ENCODE assay signal across 8 cellular contexts in genomic region chr10:104209575-104210198, GRCh38. TPM values are rescaled to one million over a fixed set of nuclear protein-coding genes. Genes with fewer than 3 reads are reported as not detected.
DNase-seq lines count a peak whose midpoint lies in the region; ATAC-seq, FAIRE-seq and TF ChIP-seq lines count a peak whose summit lies in the region.

No MANE protein-coding gene starts in this region.

- no peaks in the 10 kb centered on the region for H3K79me2 ChIP-seq in DOHH2 (ENCODE audit: control insufficient read depth, low read length)

- no peak overlapping the region for H3K4me3 ChIP-seq in DOHH2 (ENCODE audit: low read length)
- H3K4me3 ChIP-seq in breast epithelium, result no peak overlapping the region
- no peak overlapping the region for H3K4me3 ChIP-seq in kidney (ENCODE audit: low read length in 2 of 2)

- TF ChIP-seq POLR2A in breast epithelium (IDR thresholded peaks at IDR 0.05), result no peak

- no peaks in the 10 kb centered on the region for H3F3A ChIP-seq in DOHH2 (ENCODE audit: control insufficient read depth, insufficient read depth)

- no peaks in the 10 kb centered on the region for H3K4me1 ChIP-seq in DOHH2 (ENCODE audit: control insufficient read depth, low read length)
- no peaks in the 10 kb centered on the region for H3K4me1 ChIP-seq in breast epithelium
- H3K4me1 ChIP-seq in kidney (ENCODE audit: control insufficient read depth in 1 of 2, insufficient read depth in 1 of 2, low read depth in 1 of 2, low read length in 2 of 2), result no peaks in the 10 kb centered on the region

- H3K4me2 ChIP-seq in DOHH2 (ENCODE audit: low read length), result no peak overlapping the region

- no peak overlapping the region for H3K9ac ChIP-seq in kidney (ENCODE audit: low read length in 2 of 2)

- H4K20me1 ChIP-seq in DOHH2 (ENCODE audit: control insufficient read depth, insufficient read depth, low read depth, low read length), result no peaks in the 10 kb centered on the region

- intact Hi-C loops in breast epithelium (cut with DNase I; ENCODE audit: low total_unique reads) (no loop called here), kidney (cut with DNase I) (loop anchor here (10.0 kb wide), 1 partner anchor 325 kb away; no protein-coding TSS in a partner anchor)

- no peak overlapping the region for H3K27ac ChIP-seq in DOHH2 (ENCODE audit: low read depth, low read length)
- H3K27ac ChIP-seq in breast epithelium, result no peak overlapping the region
- no peak overlapping the region for H3K27ac ChIP-seq in kidney (ENCODE audit: low read depth in 2 of 2, low read length in 2 of 2)

- DNase-seq in HT1080 (ENCODE audit: low read depth) (peak; percentile 36), RKO (ENCODE audit: low spot score) (peak; percentile 65), breast epithelium (ENCODE audit: low spot score in 2 of 2) (no peak), kidney (no peak)
- peak; percentile 17 for DNase-seq in stimulated activated CD8-positive, alpha-beta memory T cell treated with anti-CD3 and anti-CD28 coated beads, Interleukin-15, amount 100 ng/mL, for 1 hour (ENCODE audit: low read depth)

- peak; percentile 8 for FAIRE-seq in kidney (lab: Jason Lieb, UNC)

- ATAC-seq in HG02678 (IDR thresholded peaks at IDR 0.05; ENCODE audit: unreplicated experiment) (no peak), HG02759 (IDR thresholded peaks at IDR 0.05; ENCODE audit: unreplicated experiment) (no peak)

- H3K9me3 ChIP-seq in DOHH2 (ENCODE audit: control insufficient read depth, insufficient read depth, low read length) (no peaks in the 10 kb centered on the region), breast epithelium (no peaks in the 10 kb centered on the region), kidney (ENCODE audit: control insufficient read depth in 1 of 2, low read length in 2 of 2) (no peaks in the 10 kb centered on the region)

- peaks cover 9% of the 10 kb centered on the region for H3K27me3 ChIP-seq in DOHH2 (ENCODE audit: control insufficient read depth, low read length)
- H3K27me3 ChIP-seq in breast epithelium, result no peaks in the 10 kb centered on the region

- peak; percentile 51 for TF ChIP-seq CTCF in DOHH2 (IDR thresholded peaks at IDR 0.05; ENCODE audit: low read depth, low read length, poor library complexity, severe bottlenecking)
- TF ChIP-seq CTCF in breast epithelium (IDR thresholded peaks at IDR 0.05), result peak in 2 of 3 donors; percentile 43 to 54
- peak; percentile 34 for TF ChIP-seq CTCF in kidney (IDR thresholded peaks at IDR 0.05; ENCODE audit: borderline replicate concordance, extremely low read depth, insufficient read depth)

- H3K9me2 ChIP-seq in DOHH2 (replicated peaks; ENCODE audit: control insufficient read depth, low read length), result no peaks in the 10 kb centered on the region

- H3K36me3 ChIP-seq in DOHH2 (ENCODE audit: control insufficient read depth, low read length), result no peaks in the 10 kb centered on the region
- H3K36me3 ChIP-seq in breast epithelium, result no peaks in the 10 kb centered on the region
- H3K36me3 ChIP-seq in kidney (ENCODE audit: control insufficient read depth in 1 of 2, insufficient read depth in 2 of 2, low read length in 2 of 2), result peaks cover 0 to 7% of the 10 kb centered on the region in 2 donors

RNA-seq across cellular contexts. Expression of gene CFAP43, which starts 22.5 kb away (rescaled TPM):
- not detected in 2 replicates for total RNA-seq in HT1080 (2014; rRNA removed; shearing (Covaris generic))
- polyA plus RNA-seq in HT1080 (2015; cell fraction: cytosol; rRNA removed), result 0.36 TPM in 1 of 2 replicates, not detected in the other
- polyA plus RNA-seq in HT1080 (2015; cell fraction: nucleus; rRNA removed), result 0.09 and 0.16 TPM in 2 replicates
- total RNA-seq in breast epithelium, result 1 to 10 TPM in 2 of 3 donors, under 1 TPM in 1; 0.32 to 8.5 (median 3.9) TPM
- 7.2 TPM for total RNA-seq in kidney
- 3.1 TPM for polyA plus RNA-seq in kidney (ENCODE audit: insufficient read depth, low read depth, low replicate concordance)

RNA-seq across cellular contexts. Expression of gene GSTO1, which starts 45.0 kb away (rescaled TPM):
- total RNA-seq in HT1080 (2014; rRNA removed; shearing (Covaris generic)), result 203 and 280 TPM in 2 replicates
- polyA plus RNA-seq in HT1080 (2015; cell fraction: cytosol; rRNA removed), result 349 and 373 TPM in 2 replicates
- 216 and 242 TPM in 2 replicates for polyA plus RNA-seq in HT1080 (2015; cell fraction: nucleus; rRNA removed)
- total RNA-seq in breast epithelium (100 to 1,000 TPM in 1 of 3 donors, 10 to 100 TPM in 2; 81.6 to 123 (median 82.4) TPM), kidney (83.7 TPM)
- 263 TPM for polyA plus RNA-seq in kidney (ENCODE audit: insufficient read depth, low read depth, low replicate concordance)

RNA-seq across cellular contexts. Expression of gene GSTO2, which starts 59.3 kb away (rescaled TPM):
- 1.7 and 1.8 TPM in 2 replicates for total RNA-seq in HT1080 (2014; rRNA removed; shearing (Covaris generic))
- 1.9 and 2.1 TPM in 2 replicates for polyA plus RNA-seq in HT1080 (2015; cell fraction: cytosol; rRNA removed)
- polyA plus RNA-seq in HT1080 (2015; cell fraction: nucleus; rRNA removed), result 1.7 and 2.0 TPM in 2 replicates
- 10 to 100 TPM in 2 of 3 donors, under 1 TPM in 1; 0.48 to 22.5 (median 14.1) TPM for total RNA-seq in breast epithelium
- total RNA-seq in kidney, result 22.3 TPM
- polyA plus RNA-seq in kidney (ENCODE audit: insufficient read depth, low read depth, low replicate concordance), result 56.7 TPM

Comparison
In these comparisons a context has a peak if more than half of its experiments do, and no peak if none do; other contexts are left out.
1. DNase-seq: peak in HT1080 (single experiment), RKO (single experiment) and stimulated activated CD8-positive, alpha-beta memory T cell treated with anti-CD3 and anti-CD28 coated beads, Interleukin-15, amount 100 ng/mL, for 1 hour (single experiment); none in breast epithelium (0 of 2) and kidney (single experiment).
2. Peak in every context shown above with its lines, with median percentiles within 50 percentile points of each other: CTCF ChIP-seq.